ENCODE assay signal across 9 cellular contexts in genomic region chr10:89032141-89032814, GRCh38. TPM values are rescaled to one million over a fixed set of nuclear protein-coding genes. Genes with fewer than 3 reads are reported as not detected.
DNase-seq lines count a peak whose midpoint lies in the region; ATAC-seq, FAIRE-seq and TF ChIP-seq lines count a peak whose summit lies in the region.
"Had no signal": no experiment of that assay in that cellular context is flagged by ENCODE, and none has a peak within 500 bp of the region (broad histone marks: within the 10 kb centered on the region; RNA-seq: fewer than 3 reads in every experiment).

No MANE protein-coding gene starts in this region.

- TF ChIP-seq RAD21 in HCT116 (IDR thresholded peaks at IDR 0.05; ENCODE audit: low read depth): 0 out of 2 replicates have a peak, but pooled peaks have one; percentile 9

- H4K20me1 ChIP-seq in HCT116 (ENCODE audit: insufficient read depth): no peaks in the 10 kb centered on the region
- no peaks in the 10 kb centered on the region for H4K20me1 ChIP-seq in hepatocyte (ENCODE audit: insufficient read depth, poor library complexity, severe bottlenecking)

- CTCF ChIA-PET in GM10248 (lab: Yijun Ruan, JAX): interaction anchor here (3.0 to 4.5 kb wide), 4 partner anchors 11 to 183 kb away, joined by 11 to 67 read pairs (median 34); no protein-coding TSS in a partner anchor
- CTCF ChIA-PET in HCT116 (lab: Charles Lee): interaction anchor here (0.6 to 3.3 kb wide), 6 partner anchors 16 to 185 kb away, joined by 3 to 21 read pairs (median 4); partner anchors contain the start of gene FAS

- TF ChIP-seq POLR2A in HCT116 (IDR thresholded peaks at IDR 0.05; ENCODE audit: borderline replicate concordance, extremely low read depth, insufficient read depth, insufficient read length) (no peak), spleen (IDR thresholded peaks at IDR 0.05) (no peak)

- 27 to 59% (median 39%) methylated on average over 7 of the region's 7 CpGs for WGBS in spleen, 5 donors
- WGBS in hepatocyte (ENCODE audit: low lambda C conversion rate, missing lambda C conversion rate): 69% methylated on average over 7 of the region's 7 CpGs

- peak overlapping the region; percentile 10; the same call in 1 of the 2 replicates for H3K9ac ChIP-seq in HCT116 (ENCODE audit: low read length)

- ATAC-seq in HCT116 (peak; percentile 68), HG02938 (IDR thresholded peaks at IDR 0.05; ENCODE audit: unreplicated experiment) (no peak)
- ATAC-seq: T-cell had no signal

- RAD21 ChIA-PET in HCT116 (lab: Charles Lee; ENCODE audit: low non-redundant PET in 1 of 2, low total read pairs in 2 of 2, uncharacterized antibody in 2 of 2, unreplicated experiment in 2 of 2): no interaction called here

- H2AFZ ChIP-seq in HCT116 (ENCODE audit: low read depth, low read length, poor library complexity, severe bottlenecking) (peak overlapping the region; percentile 99), hepatocyte (no peak overlapping the region)

- no peaks in the 10 kb centered on the region for H3K9me2 ChIP-seq in HCT116 (ENCODE audit: insufficient read depth)
- no peaks in the 10 kb centered on the region for H3K9me2 ChIP-seq in hepatocyte (replicated peaks; ENCODE audit: insufficient read depth)

- peak; percentile 88 for FAIRE-seq in RCC 7860 (lab: Jason Lieb, UNC)

- H3K9me3 ChIP-seq in HCT116 (ENCODE audit: control insufficient read depth in 1 of 2, insufficient read depth in 1 of 2, low read depth in 1 of 2, low read length in 2 of 2): no peaks in the 10 kb centered on the region
- H3K9me3 ChIP-seq in spleen: no peaks in the 10 kb centered on the region
- H3K9me3 ChIP-seq in hepatocyte (ENCODE audit: low read depth): no peaks in the 10 kb centered on the region

- intact Hi-C loops in HCT116 (cut with micrococcal nuclease): no loop called here
- intact Hi-C loops in spleen (cut with DNase I; ENCODE audit: low total_unique reads): loop anchor here (5.0 kb wide), 1 partner anchor 180 kb away; no protein-coding TSS in a partner anchor

- no peak overlapping the region for H3K27ac ChIP-seq in HCT116 (ENCODE audit: low read depth, low read length)
- peak overlapping the region in 4 of 8 donors; percentile 54 to 79 (median 72) for H3K27ac ChIP-seq in spleen
- no peak overlapping the region for H3K27ac ChIP-seq in hepatocyte

- H3K4me2 ChIP-seq in HCT116 (ENCODE audit: low read length) (peak overlapping the region; percentile 77), hepatocyte (no peak overlapping the region)

- peaks cover 11 to 17% of the 10 kb centered on the region in 2 experiments; a peak in 3 of 4 replicates for H3K4me1 ChIP-seq in HCT116 (ENCODE audit: control insufficient read depth in 1 of 2, insufficient read depth in 2 of 2, low read length in 2 of 2)
- peaks cover 6 to 50% (median 29%) of the 10 kb centered on the region in 6 donors for H3K4me1 ChIP-seq in spleen
- H3K4me1 ChIP-seq in hepatocyte (ENCODE audit: insufficient read depth): no peaks in the 10 kb centered on the region

- H3K79me2 ChIP-seq in HCT116 (ENCODE audit: insufficient read depth, low read length) (no peaks in the 10 kb centered on the region), hepatocyte (no peaks in the 10 kb centered on the region)

- BruUV-seq in HCT116 (replicated peaks; lab: Mats Ljungman, UMichigan): no TSS peak

- TF ChIP-seq CTCF in GM10248 (IDR thresholded peaks at IDR 0.05; ENCODE audit: control extremely low read depth, extremely low read depth, low read depth, missing control alignments) (no peak), HCT116 (IDR thresholded peaks at IDR 0.05 in 2 of 3, conservative IDR thresholded peaks at IDR 0.05 in 1 of 3; ENCODE audit: borderline replicate concordance in 1 of 3, insufficient read depth in 1 of 3, low read depth in 2 of 3, low read length in 2 of 3) (no peak), epithelial cell of esophagus (IDR thresholded peaks at IDR 0.05; ENCODE audit: insufficient read depth, low read depth, low read length, missing control alignments) (no peak), spleen (IDR thresholded peaks at IDR 0.05 in 8 of 11, conservative IDR thresholded peaks at IDR 0.05 in 3 of 11) (no peak), hepatocyte (IDR thresholded peaks at IDR 0.05; ENCODE audit: poor library complexity) (no peak)

- POLR2A ChIA-PET in GM10248 (lab: Yijun Ruan, JAX): no interaction called here
- POLR2A ChIA-PET in HCT116 (lab: Charles Lee): no interaction called here

- H3K4me3 ChIP-seq in HCT116 (replicated peaks in 1 of 2; ENCODE audit: low read depth in 1 of 2, low read length in 2 of 2) (peak overlapping the region in 1 of 2 experiments; percentile 45; a peak in 2 of 4 replicates), epithelial cell of esophagus (ENCODE audit: low read length) (no peak overlapping the region), spleen (no peak overlapping the region), hepatocyte (no peak overlapping the region)

- peak; percentile 50 for DNase-seq in GM10248 (ENCODE audit: extremely low spot score)
- DNase-seq in HCT116 (ENCODE audit: low read depth, low spot score): peak; percentile 33
- peak; percentile 65 for DNase-seq in RCC 7860 (ENCODE audit: low spot score)
- peak; percentile 93 for DNase-seq in epithelial cell of esophagus (ENCODE audit: low read depth)
- peak; percentile 73 for DNase-seq in stimulated activated CD4-positive, alpha-beta T cell treated with anti-CD3 and anti-CD28 coated beads, Interleukin-2, amount 100 ng/mL, for 24 hours
- DNase-seq in spleen: no peak
- no peak for DNase-seq in hepatocyte (ENCODE audit: low spot score)

- H3K36me3 ChIP-seq in HCT116 (ENCODE audit: control insufficient read depth in 1 of 2, insufficient read depth in 2 of 2, low read length in 2 of 2) (no peaks in the 10 kb centered on the region), spleen (no peaks in the 10 kb centered on the region), hepatocyte (replicated peaks; ENCODE audit: insufficient read depth, low read depth) (no peaks in the 10 kb centered on the region)

- no peaks in the 10 kb centered on the region for H3K27me3 ChIP-seq in HCT116 (ENCODE audit: insufficient read depth, low read length)
- no peaks in the 10 kb centered on the region for H3K27me3 ChIP-seq in spleen (replicated peaks in 1 of 7)
- H3K27me3 ChIP-seq in hepatocyte: no peaks in the 10 kb centered on the region

TF ChIP-seq in HCT116, 20 proteins besides CTCF, POLR2A, EP300 and RAD21:
- peak; percentile 78 for TF ChIP-seq FOSL1 (IDR thresholded peaks at IDR 0.05; ENCODE audit: low read depth)
- TF ChIP-seq JUND (IDR thresholded peaks at IDR 0.05): peak; percentile 53
- TF ChIP-seq EGR1 (IDR thresholded peaks at IDR 0.05; ENCODE audit: low read depth): peak; percentile 31; the same call in 1 of the 2 replicates
- TF ChIP-seq SRF (IDR thresholded peaks at IDR 0.05; ENCODE audit: low read depth): peak; percentile 41; the same call in 1 of the 2 replicates
- TF ChIP-seq CEBPB (IDR thresholded peaks at IDR 0.05; ENCODE audit: low read depth): peak; percentile 86
- TF ChIP-seq ZNF274 (IDR thresholded peaks at IDR 0.05; ENCODE audit: low read depth, low read length): no peak
- no peak for TF ChIP-seq EZH2phosphoT487 (IDR thresholded peaks at IDR 0.05; ENCODE audit: borderline replicate concordance)
- TF ChIP-seq SP1 (IDR thresholded peaks at IDR 0.05; ENCODE audit: low read depth): peak; percentile 52
- peak; percentile 15; the same call in 1 of the 2 replicates for TF ChIP-seq CBX3 (IDR thresholded peaks at IDR 0.05; ENCODE audit: low read depth)

RNA-seq across cellular contexts. Expression of gene FAS, which starts 41.7 kb away (rescaled TPM):
- total RNA-seq in HCT116 (2021; ENCODE audit: unreplicated experiment): 9.3 TPM
- polyA plus RNA-seq in HCT116 (2012): 9.3 and 11.7 TPM in 2 replicates
- total RNA-seq in spleen: 10 to 100 TPM; 29.9 to 50.6 (median 36.4) TPM
- polyA plus RNA-seq in spleen: 1 to 10 TPM; 7.6 to 9.7 (median 8.3) TPM
- total RNA-seq in hepatocyte: 13.9 and 14.1 TPM in 2 replicates
- 7.3 and 8.0 TPM in 2 replicates for polyA plus RNA-seq in hepatocyte

Comparison
In these comparisons a context has a peak if more than half of its experiments do, and no peak if none do; other contexts are left out.
1. DNase-seq: peak in GM10248 (single experiment), HCT116 (single experiment), RCC 7860 (single experiment), epithelial cell of esophagus (single experiment) and stimulated activated CD4-positive, alpha-beta T cell treated with anti-CD3 and anti-CD28 coated beads, Interleukin-2, amount 100 ng/mL, for 24 hours (2 of 2); none in spleen (single experiment) and hepatocyte (single experiment).